8 cellular contexts compared by ENCODE assay signal in the genomic region with DNA sequence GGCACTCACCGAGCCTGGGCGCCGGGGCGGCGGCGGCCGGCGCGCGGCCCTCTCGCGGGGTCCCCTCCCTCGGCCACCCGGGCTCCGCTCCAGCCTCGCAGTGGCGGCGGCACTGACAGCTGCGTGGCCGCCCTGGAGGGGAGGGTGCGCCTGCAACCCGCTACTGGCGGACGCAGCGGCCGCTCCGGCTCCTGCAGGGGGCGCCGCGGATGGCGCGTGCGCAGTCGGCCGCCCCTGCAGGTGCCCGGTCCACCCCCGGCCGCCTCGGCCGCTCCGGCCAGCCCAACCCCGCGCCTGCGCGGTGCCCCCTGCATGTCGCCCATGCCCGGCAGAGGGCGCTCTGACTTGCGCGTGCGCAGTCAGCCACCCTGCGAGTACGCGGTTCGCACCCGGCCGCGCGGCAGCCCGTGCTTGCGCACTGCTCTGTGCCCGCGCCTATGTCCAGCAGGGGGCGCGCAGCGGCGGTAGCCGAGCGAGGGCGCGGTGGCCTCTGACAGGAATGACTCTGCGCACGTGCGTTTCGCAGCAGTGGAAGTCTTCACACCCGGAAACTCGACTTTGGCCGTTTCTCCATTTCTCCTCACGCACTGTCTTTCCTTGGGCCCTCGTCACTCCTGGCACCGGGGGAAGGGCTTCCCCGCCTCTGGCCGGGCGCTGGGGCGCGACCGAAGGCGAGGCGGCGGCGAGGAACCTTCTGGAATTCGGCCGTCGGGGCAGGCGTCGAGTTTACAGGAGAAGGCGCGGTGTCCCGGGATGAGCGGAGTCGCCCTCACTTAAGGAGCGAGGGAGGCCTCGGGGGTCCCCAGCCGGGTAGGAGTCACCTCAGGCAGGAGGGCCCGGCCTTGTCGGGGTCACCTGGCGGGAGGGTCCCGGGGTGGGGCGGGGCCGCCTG. TPM values are rescaled to one million over a fixed set of nuclear protein-coding genes. Genes with fewer than 3 reads are reported as not detected.
DNase-seq lines count a peak whose midpoint lies in the region; ATAC-seq and FAIRE-seq lines count a peak whose summit lies in the region.

Gene ABCA3, minus strand, starts transcription at position 165 of the 892 bp plus-strand sequence. CDS start 14,262 bp downstream, outside the sequence.

- peaks cover 13% of the 10 kb centered on the region; the same call in 1 of the 2 replicates for H3K27me3 ChIP-seq in GM23248 (replicated peaks; ENCODE audit: insufficient read depth)

- H3K4me1 ChIP-seq in GM23248 (ENCODE audit: insufficient read depth): no peaks in the 10 kb centered on the region; the same call in 1 of the 2 replicates

- 12% methylated on average over 67 to 75 of the region's 110 CpGs for WGBS in GM23248 (ENCODE audit: low coverage in 1 of 2, low lambda C conversion rate in 2 of 2, missing lambda C conversion rate in 2 of 2), 2 experiments

- H3K9ac ChIP-seq in GM23248: no peak within 1 kb of the TSS

- H3K79me2 ChIP-seq in GM23248 (ENCODE audit: insufficient read depth): no peaks in the 10 kb centered on the region

- H3K36me3 Mint-ChIP-seq in activated T-helper 17 cell treated with anti-CD3 and anti-CD28 coated beads, Interleukin-2, amount 50 U/mL, for 72 hours (ENCODE audit: low read depth): no peaks in the 10 kb centered on the region
- no peaks in the 10 kb centered on the region for H3K36me3 Mint-ChIP-seq in natural killer cell treated with Interleukin-12 subunit alpha and Interleukin-12 subunit beta and Interleukin-15 and Interleukin-18, amount 100 ng/mL, for 72 hours

- ATAC-seq in activated T-helper 17 cell treated with anti-CD3 and anti-CD28 coated beads, Interleukin-2, amount 50 U/mL, for 72 hours (replicated peaks): peak; percentile 87
- peak; percentile 95 to 97 for ATAC-seq in natural killer cell treated with Interleukin-12 subunit alpha and Interleukin-12 subunit beta and Interleukin-15 and Interleukin-18, amount 100 ng/mL, for 72 hours

- H3K27ac Mint-ChIP-seq in activated T-helper 17 cell treated with anti-CD3 and anti-CD28 coated beads, Interleukin-2, amount 50 U/mL, for 72 hours: peak within 1 kb of the TSS; percentile 51
- H3K27ac Mint-ChIP-seq in natural killer cell treated with Interleukin-12 subunit alpha and Interleukin-12 subunit beta and Interleukin-15 and Interleukin-18, amount 100 ng/mL, for 72 hours: peak within 1 kb of the TSS in 1 of 2 donors; percentile 70

- DNase-seq in EH (ENCODE audit: low read depth) (peak; percentile 90), GM23248 (peak; percentile 96), Kasumi-1 (lab: John Stamatoyannopoulos, UW) (peak; percentile 43 to 46), RCC 7860 (ENCODE audit: low spot score) (peak; percentile 87), fibroblast of peridontal ligament (ENCODE audit: extremely low read depth) (peak; percentile 82)
- DNase-seq in natural killer cell treated with Interleukin-12 subunit alpha and Interleukin-12 subunit beta and Interleukin-15 and Interleukin-18, amount 100 ng/mL, for 72 hours (ENCODE audit: low spot score): peak; percentile 98
- DNase-seq in stimulated activated naive CD4-positive, alpha-beta T cell treated with Interleukin-2 at 50 U/mL for 16 hours (lab: John Stamatoyannopoulos, UW): peak; percentile 89

- no peak within 1 kb of the TSS for H3K27ac ChIP-seq in GM23248

- H3K4me1 Mint-ChIP-seq in activated T-helper 17 cell treated with anti-CD3 and anti-CD28 coated beads, Interleukin-2, amount 50 U/mL, for 72 hours: peaks cover 5% of the 10 kb centered on the region
- peaks cover 6 to 11% of the 10 kb centered on the region in 2 donors for H3K4me1 Mint-ChIP-seq in natural killer cell treated with Interleukin-12 subunit alpha and Interleukin-12 subunit beta and Interleukin-15 and Interleukin-18, amount 100 ng/mL, for 72 hours (ENCODE audit: low read depth in 2 of 2)

- peak within 1 kb of the TSS; percentile 69 for H3K4me3 ChIP-seq in GM23248

- FAIRE-seq in RCC 7860 (lab: Jason Lieb, UNC): no peak

- peak within 1 kb of the TSS; percentile 87 for H3K4me3 Mint-ChIP-seq in activated T-helper 17 cell treated with anti-CD3 and anti-CD28 coated beads, Interleukin-2, amount 50 U/mL, for 72 hours
- H3K4me3 Mint-ChIP-seq in natural killer cell treated with Interleukin-12 subunit alpha and Interleukin-12 subunit beta and Interleukin-15 and Interleukin-18, amount 100 ng/mL, for 72 hours: peak within 1 kb of the TSS; percentile 92

- no peaks in the 10 kb centered on the region for H3K36me3 ChIP-seq in GM23248 (ENCODE audit: low read depth)

- H4K20me1 ChIP-seq in GM23248 (ENCODE audit: insufficient read depth): no peaks in the 10 kb centered on the region

- no peaks in the 10 kb centered on the region for H3K27me3 Mint-ChIP-seq in activated T-helper 17 cell treated with anti-CD3 and anti-CD28 coated beads, Interleukin-2, amount 50 U/mL, for 72 hours
- H3K27me3 Mint-ChIP-seq in natural killer cell treated with Interleukin-12 subunit alpha and Interleukin-12 subunit beta and Interleukin-15 and Interleukin-18, amount 100 ng/mL, for 72 hours: peaks cover 2 to 7% of the 10 kb centered on the region in 2 donors

- no peaks in the 10 kb centered on the region for H3K9me3 ChIP-seq in GM23248 (ENCODE audit: low read depth)

- H2AFZ ChIP-seq in GM23248: peak within 1 kb of the TSS; percentile 89

- no peaks in the 10 kb centered on the region for H3K9me3 Mint-ChIP-seq in activated T-helper 17 cell treated with anti-CD3 and anti-CD28 coated beads, Interleukin-2, amount 50 U/mL, for 72 hours
- no peaks in the 10 kb centered on the region for H3K9me3 Mint-ChIP-seq in natural killer cell treated with Interleukin-12 subunit alpha and Interleukin-12 subunit beta and Interleukin-15 and Interleukin-18, amount 100 ng/mL, for 72 hours

- H3F3A ChIP-seq in GM23248 (ENCODE audit: insufficient read depth): no peaks in the 10 kb centered on the region

- in situ Hi-C loops in GM23248 (cut with MboI): no loop called here

- peak within 1 kb of the TSS; percentile 76 for H3K4me2 ChIP-seq in GM23248 (ENCODE audit: unreplicated experiment)

- no peaks in the 10 kb centered on the region for H3K9me2 ChIP-seq in GM23248 (ENCODE audit: insufficient read depth)

RNA-seq across cellular contexts. Expression of gene ABCA3, which starts in this region (rescaled TPM):
- 0.76 and 2.1 TPM in 2 replicates for total RNA-seq in GM23248 (2014; rRNA removed; shearing (Covaris generic))
- 0.47 and 0.64 TPM in 2 replicates for polyA plus RNA-seq in GM23248 (2016; fragmentation: Nextera tagmentation; extraction: Ambion mirVana)
- total RNA-seq in activated T-helper 17 cell treated with anti-CD3 and anti-CD28 coated beads, Interleukin-2, amount 50 U/mL, for 72 hours: 1 to 10 TPM; 4.7 to 5.2 TPM
- total RNA-seq in natural killer cell treated with Interleukin-12 subunit alpha and Interleukin-12 subunit beta and Interleukin-15 and Interleukin-18, amount 100 ng/mL, for 72 hours: 10 to 100 TPM in 1 of 2 donors, 1 to 10 TPM in 1; 7.3 to 14.9 TPM

Comparison
In these comparisons a context has a peak if more than half of its experiments do, and no peak if none do; other contexts are left out.
1. DNase-seq: peak in every context shown above with its lines; median percentile 98 in natural killer cell treated with Interleukin-12 subunit alpha and Interleukin-12 subunit beta and Interleukin-15 and Interleukin-18, amount 100 ng/mL, for 72 hours; 96 in GM23248; 90 in EH; 89 in stimulated activated naive CD4-positive, alpha-beta T cell treated with Interleukin-2 at 50 U/mL for 16 hours; 87 in RCC 7860; 82 in fibroblast of peridontal ligament; 44 in Kasumi-1.